ENCODE assay signal across 6 cellular contexts in genomic region chr7:157640144-157640543, GRCh38.
"Had no signal": no experiment of that assay in that cellular context is flagged by ENCODE, and none has a peak within 500 bp of the region (broad histone marks: within the 10 kb centered on the region; RNA-seq: fewer than 3 reads in every experiment).

No MANE protein-coding gene starts in this region.

- DNase-seq: HCEC 1CT, IMR-90, KBM-7 had no signal

- H3K4me3 Mint-ChIP-seq: GM23338, H9 had no signal

- H3K27ac Mint-ChIP-seq: GM23338, H9 had no signal

- H3K4me1 Mint-ChIP-seq: GM23338, H9 had no signal

- H3K4me3 ChIP-seq: GM23338 had no signal

- H3K27ac ChIP-seq: KMS-11 had no signal

- ATAC-seq: GM23338 had no signal
